In genomic region chr4:2924286-2924685, GRCh38 we compare ENCODE assay signal across 13 cellular contexts. TPM values are rescaled to one million over a fixed set of nuclear protein-coding genes. Genes with fewer than 3 reads are reported as not detected.
DNase-seq lines count a peak whose midpoint lies in the region; ATAC-seq and TF ChIP-seq lines count a peak whose summit lies in the region.
"Had no signal": no experiment of that assay in that cellular context is flagged by ENCODE, and none has a peak within 500 bp of the region (broad histone marks: within the 10 kb centered on the region; RNA-seq: fewer than 3 reads in every experiment).

No MANE protein-coding gene starts in this region.

- H3K27ac ChIP-seq in Peyer's patch = no peak overlapping the region
- H3K27ac ChIP-seq in epithelial cell of prostate = peak overlapping the region; percentile 0
- H3K27ac ChIP-seq: ascending aorta, gastroesophageal sphincter had no signal

- no peak for TF ChIP-seq CTCF in Peyer's patch (IDR thresholded peaks at IDR 0.05)
- TF ChIP-seq CTCF in BE2C (IDR thresholded peaks at IDR 0.05; ENCODE audit: low read depth, low read length) = no peak

- H3K4me1 ChIP-seq in Peyer's patch (peaks cover 0 to 16% (median 2%) of the 10 kb centered on the region in 4 donors), BE2C (no peaks in the 10 kb centered on the region)
- H3K4me1 ChIP-seq: ascending aorta had no signal

- no peaks in the 10 kb centered on the region for H3K9me3 ChIP-seq in Peyer's patch
- no peaks in the 10 kb centered on the region for H3K9me3 ChIP-seq in BE2C
- H3K9me3 ChIP-seq: ascending aorta, gastroesophageal sphincter had no signal

- CTCF ChIA-PET in activated CD8-positive, alpha-beta memory T cell treated with anti-CD3 and anti-CD28 coated beads, Interleukin-2, amount 10 ng/mL, durations not matched to agents 7 days and 5 days (lab: Charles Lee) = interaction anchor here (1.0 to 2.6 kb wide), 3 partner anchors 10 to 160 kb away, joined by 3 to 5 read pairs (median 4); no protein-coding TSS in a partner anchor

- H3K4me3 ChIP-seq in Peyer's patch = no peak overlapping the region
- no peak overlapping the region for H3K4me3 ChIP-seq in BE2C (ENCODE audit: low read depth, low read length)
- H3K4me3 ChIP-seq: ascending aorta, gastroesophageal sphincter, skin epidermis had no signal

- no peak overlapping the region for H3K4me3 Mint-ChIP-seq in activated CD8-positive, alpha-beta memory T cell treated with anti-CD3 and anti-CD28 coated beads, Interleukin-2, amount 10 ng/mL, durations not matched to agents 7 days and 5 days
- H3K4me3 Mint-ChIP-seq in stimulated activated effector memory CD8-positive, alpha-beta T cell treated with anti-CD3 and anti-CD28 coated beads, Interleukin-12 subunit alpha, Interleukin-12 subunit beta, amount 100 ng/mL, for 72 hours = no peak overlapping the region

- H3K27ac Mint-ChIP-seq in activated CD8-positive, alpha-beta memory T cell treated with anti-CD3 and anti-CD28 coated beads, Interleukin-2, amount 10 ng/mL, durations not matched to agents 7 days and 5 days = peak overlapping the region; percentile 48
- peak overlapping the region; percentile 88 for H3K27ac Mint-ChIP-seq in stimulated activated effector memory CD8-positive, alpha-beta T cell treated with anti-CD3 and anti-CD28 coated beads, Interleukin-12 subunit alpha, Interleukin-12 subunit beta, amount 100 ng/mL, for 72 hours

- no peak for TF ChIP-seq POLR2A in Peyer's patch (IDR thresholded peaks at IDR 0.05)

- H3K27me3 ChIP-seq in Peyer's patch (no peaks in the 10 kb centered on the region), BE2C (no peaks in the 10 kb centered on the region)
- H3K27me3 ChIP-seq: ascending aorta, gastroesophageal sphincter had no signal

- H3K9me3 Mint-ChIP-seq in activated CD8-positive, alpha-beta memory T cell treated with anti-CD3 and anti-CD28 coated beads, Interleukin-2, amount 10 ng/mL, durations not matched to agents 7 days and 5 days (ENCODE audit: low read depth) = peaks cover 3% of the 10 kb centered on the region
- H3K9me3 Mint-ChIP-seq in stimulated activated effector memory CD8-positive, alpha-beta T cell treated with anti-CD3 and anti-CD28 coated beads, Interleukin-12 subunit alpha, Interleukin-12 subunit beta, amount 100 ng/mL, for 72 hours = peaks cover 4% of the 10 kb centered on the region

- no peaks in the 10 kb centered on the region for H3K27me3 Mint-ChIP-seq in activated CD8-positive, alpha-beta memory T cell treated with anti-CD3 and anti-CD28 coated beads, Interleukin-2, amount 10 ng/mL, durations not matched to agents 7 days and 5 days

- no peak for ATAC-seq in activated CD8-positive, alpha-beta memory T cell treated with anti-CD3 and anti-CD28 coated beads, Interleukin-2, amount 10 ng/mL, durations not matched to agents 7 days and 5 days
- ATAC-seq in stimulated activated effector memory CD8-positive, alpha-beta T cell treated with anti-CD3 and anti-CD28 coated beads, Interleukin-12 subunit alpha, Interleukin-12 subunit beta, amount 100 ng/mL, for 72 hours = no peak
- no peak for ATAC-seq in HG02798 (IDR thresholded peaks at IDR 0.05; ENCODE audit: poor library complexity, unreplicated experiment)
- no peak for ATAC-seq in HG03097 (IDR thresholded peaks at IDR 0.05; ENCODE audit: low FRiP score, unreplicated experiment)
- ATAC-seq: gastroesophageal sphincter had no signal

- H3K36me3 ChIP-seq in Peyer's patch (peaks cover 0 to 84% (median 0%) of the 10 kb centered on the region in 3 donors), BE2C (peaks cover 27% of the 10 kb centered on the region)

- DNase-seq in activated CD8-positive, alpha-beta memory T cell treated with anti-CD3 and anti-CD28 coated beads, Interleukin-2, amount 10 ng/mL, durations not matched to agents 7 days and 5 days = no peak
- no peak for DNase-seq in activated CD8-positive, alpha-beta memory T cell treated with anti-CD3 and anti-CD28 coated beads for 24 hours
- peak in 2 of 3 donors; percentile 26 to 33 for DNase-seq in Peyer's patch
- DNase-seq in epithelial cell of prostate (ENCODE audit: low read depth, low spot score) = no peak
- DNase-seq in stimulated activated effector memory CD8-positive, alpha-beta T cell treated with anti-CD3 and anti-CD28 coated beads, Interleukin-12 subunit alpha, Interleukin-12 subunit beta, amount 100 ng/mL, for 72 hours (ENCODE audit: low spot score in 2 of 2) = no peak
- DNase-seq in BE2C = no peak
- DNase-seq: DMS53; effector memory CD4-positive, alpha-beta T cell had no signal

- H3K36me3 Mint-ChIP-seq in activated CD8-positive, alpha-beta memory T cell treated with anti-CD3 and anti-CD28 coated beads, Interleukin-2, amount 10 ng/mL, durations not matched to agents 7 days and 5 days = peaks cover 52% of the 10 kb centered on the region
- H3K36me3 Mint-ChIP-seq in stimulated activated effector memory CD8-positive, alpha-beta T cell treated with anti-CD3 and anti-CD28 coated beads, Interleukin-12 subunit alpha, Interleukin-12 subunit beta, amount 100 ng/mL, for 72 hours = peaks cover 97% of the 10 kb centered on the region

- H3K4me1 Mint-ChIP-seq in activated CD8-positive, alpha-beta memory T cell treated with anti-CD3 and anti-CD28 coated beads, Interleukin-2, amount 10 ng/mL, durations not matched to agents 7 days and 5 days = peaks cover 35% of the 10 kb centered on the region
- peaks cover 41% of the 10 kb centered on the region for H3K4me1 Mint-ChIP-seq in stimulated activated effector memory CD8-positive, alpha-beta T cell treated with anti-CD3 and anti-CD28 coated beads, Interleukin-12 subunit alpha, Interleukin-12 subunit beta, amount 100 ng/mL, for 72 hours

RNA-seq across cellular contexts. Expression of gene NOP14, which starts 38.9 kb away (rescaled TPM):
- total RNA-seq in activated CD8-positive, alpha-beta memory T cell treated with anti-CD3 and anti-CD28 coated beads, Interleukin-2, amount 10 ng/mL, durations not matched to agents 7 days and 5 days = 10 to 100 TPM; 47.9 to 81.0 TPM
- total RNA-seq in Peyer's patch = 10 to 100 TPM; 13.0 to 76.7 (median 18.6) TPM
- polyA plus RNA-seq in BE2C (2012; ENCODE audit: insufficient read depth, insufficient read length, low read depth) = 44.8 TPM

RNA-seq across cellular contexts. Expression of gene GRK4, which starts 39.1 kb away (rescaled TPM):
- total RNA-seq in activated CD8-positive, alpha-beta memory T cell treated with anti-CD3 and anti-CD28 coated beads, Interleukin-2, amount 10 ng/mL, durations not matched to agents 7 days and 5 days = 1 to 10 TPM; 3.0 to 4.4 TPM
- 10 to 100 TPM in 1 of 4 donors, 1 to 10 TPM in 2, under 1 TPM in 1; 0.95 to 17.3 (median 1.5) TPM for total RNA-seq in Peyer's patch
- 3.8 TPM for polyA plus RNA-seq in BE2C (2012; ENCODE audit: insufficient read depth, insufficient read length, low read depth)

Comparison
In these comparisons a context has a peak if more than half of its experiments do, and no peak if none do; other contexts are left out.
1. DNase-seq: peak in Peyer's patch (2 of 3); none in activated CD8-positive, alpha-beta memory T cell treated with anti-CD3 and anti-CD28 coated beads, Interleukin-2, amount 10 ng/mL, durations not matched to agents 7 days and 5 days (single experiment), activated CD8-positive, alpha-beta memory T cell treated with anti-CD3 and anti-CD28 coated beads for 24 hours (single experiment), epithelial cell of prostate (single experiment), stimulated activated effector memory CD8-positive, alpha-beta T cell treated with anti-CD3 and anti-CD28 coated beads, Interleukin-12 subunit alpha, Interleukin-12 subunit beta, amount 100 ng/mL, for 72 hours (0 of 2) and BE2C (single experiment).